ENCODE assay signal across 26 cellular contexts in the genomic region with DNA sequence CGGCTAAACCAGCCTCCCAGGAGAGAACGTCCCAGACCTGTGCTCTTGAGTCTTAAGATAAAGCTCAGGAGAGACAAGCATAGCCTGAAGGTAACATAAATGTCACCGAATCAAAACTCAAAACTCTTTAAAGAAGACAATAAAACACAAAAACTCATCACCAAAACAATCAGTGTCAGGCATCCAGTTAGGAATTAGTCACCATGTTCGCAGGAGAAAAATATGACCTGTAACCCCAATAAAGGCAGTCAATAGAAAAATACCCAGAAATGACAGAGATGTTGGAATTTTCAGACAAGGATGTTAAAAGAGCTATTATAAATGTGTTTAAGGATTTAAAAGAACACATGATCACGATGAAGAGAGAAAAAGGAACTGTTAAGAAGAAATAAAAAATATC.
"Had no signal": no experiment of that assay in that cellular context is flagged by ENCODE, and none has a peak within 500 bp of the region (broad histone marks: within the 10 kb centered on the region; RNA-seq: fewer than 3 reads in every experiment).

No MANE protein-coding gene starts in this region.

- H3K27ac ChIP-seq: colonic mucosa, epithelial cell of prostate, esophagus squamous epithelium, gastrocnemius medialis, heart right ventricle, left lung, lower lobe of right lung had no signal

- H3K36me3 ChIP-seq: colonic mucosa, esophagus squamous epithelium, gastrocnemius medialis, heart right ventricle, left lung, lower lobe of right lung had no signal

- ATAC-seq: effector memory CD8-positive, alpha-beta T cell; esophagus mucosa; gastrocnemius medialis; heart right ventricle; left cardiac atrium; left lung; left ventricle myocardium superior; lower lobe of right lung; mucosa of descending colon had no signal

- H3K9me3 ChIP-seq: colonic mucosa, esophagus squamous epithelium, gastrocnemius medialis, lower lobe of right lung, mucosa of descending colon had no signal

- H3K4me3 ChIP-seq: colonic mucosa, esophagus squamous epithelium, gastrocnemius medialis, heart right ventricle, left lung, lower lobe of right lung, mucosa of descending colon had no signal

- H3K27me3 ChIP-seq: colonic mucosa, gastrocnemius medialis had no signal

- H3K4me1 ChIP-seq: colonic mucosa, esophagus squamous epithelium, gastrocnemius medialis, heart right ventricle, left lung, lower lobe of right lung had no signal

- FAIRE-seq: endometrium, islet of Langerhans, keratinocyte had no signal

- DNase-seq: colonic mucosa; cortex of kidney; effector CD8-positive, alpha-beta T cell; effector memory CD8-positive, alpha-beta T cell; endodermal cell; erythroblast; esophagus squamous epithelium; foreskin fibroblast; foreskin melanocyte; gastrocnemius medialis; glutamatergic neuron; head of caudate nucleus; heart right ventricle; hippocampal formation; left cardiac atrium; left lung; left ventricle myocardium superior; lower lobe of right lung; mesenchymal stem cell; mucosa of descending colon; naive B cell had no signal
